Comparison of ENCODE assay signal across 17 cellular contexts in genomic region chr4:58301384-58301783, GRCh38.
DNase-seq lines count a peak whose midpoint lies in the region; ATAC-seq and TF ChIP-seq lines count a peak whose summit lies in the region.
"Had no signal": no experiment of that assay in that cellular context is flagged by ENCODE, and none has a peak within 500 bp of the region (broad histone marks: within the 10 kb centered on the region; RNA-seq: fewer than 3 reads in every experiment).

No MANE protein-coding gene starts in this region.

- H3K23ac ChIP-seq in neuronal stem cell (ENCODE audit: low read depth, low read length, poor library complexity) = no peak overlapping the region

- H3K4ac ChIP-seq in neuronal stem cell (ENCODE audit: low read length) = no peak overlapping the region

- no peak overlapping the region for H2BK15ac ChIP-seq in neuronal stem cell (ENCODE audit: low read length)

- H4K91ac ChIP-seq in neuronal stem cell (ENCODE audit: low read depth, low read length, poor library complexity) = no peak overlapping the region

- H3K36me3 Mint-ChIP-seq in activated CD8-positive, alpha-beta T cell treated with anti-CD3 and anti-CD28 coated beads for 36 hours (ENCODE audit: low read depth) = no peaks in the 10 kb centered on the region
- H3K36me3 Mint-ChIP-seq: naive thymus-derived CD4-positive, alpha-beta T cell had no signal

- no peaks in the 10 kb centered on the region for H3K9me2 ChIP-seq in hepatocyte (replicated peaks; ENCODE audit: insufficient read depth)

- H2BK12ac ChIP-seq in neuronal stem cell (ENCODE audit: low read length) = no peak overlapping the region

- H3K27ac ChIP-seq in hepatocyte (no peak overlapping the region), neuronal stem cell (replicated peaks; ENCODE audit: low read length) (no peak overlapping the region)
- H3K27ac ChIP-seq: HL-60 had no signal

- H3K9me3 Mint-ChIP-seq in activated CD8-positive, alpha-beta T cell treated with anti-CD3 and anti-CD28 coated beads for 36 hours = peaks cover 6% of the 10 kb centered on the region

- no peak overlapping the region for H2BK5ac ChIP-seq in neuronal stem cell (ENCODE audit: low read length)

- TF ChIP-seq CTCF in astrocyte of the cerebellum (IDR thresholded peaks at IDR 0.05; ENCODE audit: low read depth, low read length, missing control alignments) = no peak
- TF ChIP-seq CTCF in hepatocyte (IDR thresholded peaks at IDR 0.05; ENCODE audit: poor library complexity) = no peak
- TF ChIP-seq CTCF in activated CD8-positive, alpha-beta T cell treated with anti-CD3 and anti-CD28 coated beads for 36 hours (IDR thresholded peaks at IDR 0.05) = no peak

- H3K4me3 ChIP-seq in astrocyte of the cerebellum (ENCODE audit: low read depth, low read length) (no peak overlapping the region), hepatocyte (no peak overlapping the region), neuronal stem cell (ENCODE audit: low read length in 2 of 2) (no peak overlapping the region)

- H3K14ac ChIP-seq in neuronal stem cell (ENCODE audit: low read length) = no peak overlapping the region

- no peak overlapping the region for H3K4me3 Mint-ChIP-seq in activated CD8-positive, alpha-beta T cell treated with anti-CD3 and anti-CD28 coated beads for 36 hours
- H3K4me3 Mint-ChIP-seq: activated naive CD4-positive, alpha-beta T cell treated with anti-CD3 and anti-CD28 coated beads for 36 hours; B cell; naive thymus-derived CD4-positive, alpha-beta T cell; T-helper 2 cell treated with Interferon-gamma antibody and Interleukin-4, amounts not matched to agents 5 μg/mL and 100 μg/mL, for 36 hours had no signal

- no peak overlapping the region for H3K27ac Mint-ChIP-seq in activated CD8-positive, alpha-beta T cell treated with anti-CD3 and anti-CD28 coated beads for 36 hours
- H3K27ac Mint-ChIP-seq: activated naive CD4-positive, alpha-beta T cell treated with anti-CD3 and anti-CD28 coated beads for 36 hours; B cell; naive thymus-derived CD4-positive, alpha-beta T cell; T-helper 2 cell treated with Interferon-gamma antibody and Interleukin-4, amounts not matched to agents 5 μg/mL and 100 μg/mL, for 36 hours had no signal

- POLR2A ChIA-PET in activated CD8-positive, alpha-beta T cell treated with anti-CD3 and anti-CD28 coated beads for 36 hours (lab: Charles Lee) = no interaction called here

- H2AFZ ChIP-seq in hepatocyte = peak overlapping the region; percentile 3
- peak overlapping the region; percentile 20 for H2AFZ ChIP-seq in neuronal stem cell (ENCODE audit: low read length)

- intact Hi-C loops in activated CD8-positive, alpha-beta T cell treated with anti-CD3 and anti-CD28 coated beads for 36 hours (cut with micrococcal nuclease) = no loop called here

- H3K36me3 ChIP-seq in hepatocyte (replicated peaks; ENCODE audit: insufficient read depth, low read depth) = no peaks in the 10 kb centered on the region
- H3K36me3 ChIP-seq in neuronal stem cell (replicated peaks in 1 of 2; ENCODE audit: control insufficient read depth in 2 of 2, insufficient read depth in 2 of 2, low read length in 2 of 2) = no peaks in the 10 kb centered on the region

- in situ Hi-C loops in astrocyte of the cerebellum (cut with HindIII; ENCODE audit: low sequenced_read_pairs) = no loop called here

- H4K8ac ChIP-seq in neuronal stem cell (ENCODE audit: low read depth, low read length) = no peak overlapping the region

- no peaks in the 10 kb centered on the region for H3K79me2 ChIP-seq in hepatocyte

- DNase-seq in HT-29 (ENCODE audit: low spot score) (peak; percentile 63), astrocyte of the cerebellum (ENCODE audit: low read depth) (peak; percentile 1), hepatocyte (ENCODE audit: low spot score) (peak; percentile 20), neuronal stem cell (ENCODE audit: low spot score) (peak; percentile 33), epidermal melanocyte (ENCODE audit: insufficient read length, low spot score) (no peak), ureter (ENCODE audit: low spot score) (no peak), ecto neural progenitor cell (ENCODE audit: low spot score) (no peak)
- no peak for DNase-seq in activated CD8-positive, alpha-beta T cell treated with anti-CD3 and anti-CD28 coated beads for 36 hours
- DNase-seq: activated naive CD4-positive, alpha-beta T cell treated with anti-CD3 and anti-CD28 coated beads for 36 hours; caudate nucleus; Karpas-422; naive thymus-derived CD4-positive, alpha-beta T cell; NCI-H1417 treated with DMSO at 0.1 percent for 48 hours; SIG-M5 had no signal

- H4K20me1 ChIP-seq in hepatocyte (ENCODE audit: insufficient read depth, poor library complexity, severe bottlenecking) = no peaks in the 10 kb centered on the region

- 0% methylated on average over 1 of the region's 1 CpG for WGBS in hepatocyte (ENCODE audit: low lambda C conversion rate, missing lambda C conversion rate)
- WGBS in neuronal stem cell (ENCODE audit: extremely low coverage in 2 of 2, insufficient read length in 2 of 2, insufficient replicate concordance in 1 of 2), 2 donors = no CpG with 5 or more reads among the region's 1 CpG

- no peaks in the 10 kb centered on the region for H3K79me1 ChIP-seq in neuronal stem cell (ENCODE audit: low read depth, low read length)

- peaks cover 6% of the 10 kb centered on the region for H3K4me1 ChIP-seq in hepatocyte (ENCODE audit: insufficient read depth)
- no peaks in the 10 kb centered on the region for H3K4me1 ChIP-seq in neuronal stem cell (ENCODE audit: control insufficient read depth in 2 of 2, insufficient read depth in 1 of 2, low read depth in 1 of 2, low read length in 2 of 2)

- CTCF ChIA-PET in activated CD8-positive, alpha-beta T cell treated with anti-CD3 and anti-CD28 coated beads for 36 hours (lab: Charles Lee) = no interaction called here

- H3K4me1 Mint-ChIP-seq in activated CD8-positive, alpha-beta T cell treated with anti-CD3 and anti-CD28 coated beads for 36 hours (ENCODE audit: low read depth) = no peaks in the 10 kb centered on the region
- H3K4me1 Mint-ChIP-seq: B cell; naive thymus-derived CD4-positive, alpha-beta T cell had no signal

- no peak for ATAC-seq in activated CD8-positive, alpha-beta T cell treated with anti-CD3 and anti-CD28 coated beads for 36 hours
- ATAC-seq: naive thymus-derived CD4-positive, alpha-beta T cell had no signal

- H3K4me2 ChIP-seq in hepatocyte = no peak overlapping the region
- H3K4me2 ChIP-seq in neuronal stem cell (ENCODE audit: insufficient read depth, low read length, poor library complexity, severe bottlenecking) = no peak overlapping the region

- no peaks in the 10 kb centered on the region for H3K9me3 ChIP-seq in hepatocyte (ENCODE audit: low read depth)
- H3K9me3 ChIP-seq in neuronal stem cell (replicated peaks in 1 of 2; ENCODE audit: control insufficient read depth in 2 of 2, insufficient read depth in 1 of 2, low read depth in 1 of 2, low read length in 2 of 2) = no peaks in the 10 kb centered on the region

- H3K27me3 Mint-ChIP-seq in activated CD8-positive, alpha-beta T cell treated with anti-CD3 and anti-CD28 coated beads for 36 hours = no peaks in the 10 kb centered on the region
- H3K27me3 Mint-ChIP-seq: B cell; naive thymus-derived CD4-positive, alpha-beta T cell had no signal

- no peak overlapping the region for H2BK120ac ChIP-seq in neuronal stem cell (ENCODE audit: low read depth, low read length)

- H2AK5ac ChIP-seq in neuronal stem cell (ENCODE audit: low read depth, low read length) = no peak overlapping the region

- H3K18ac ChIP-seq in neuronal stem cell (ENCODE audit: low read length) = no peak overlapping the region

- H3K9ac ChIP-seq in neuronal stem cell (ENCODE audit: low read depth, low read length, poor library complexity) = no peak overlapping the region

- H3K27me3 ChIP-seq in hepatocyte (no peaks in the 10 kb centered on the region), neuronal stem cell (ENCODE audit: control insufficient read depth in 3 of 3, insufficient read depth in 3 of 3, low read depth in 1 of 3, low read length in 3 of 3) (no peaks in the 10 kb centered on the region)

Comparison
In these comparisons a context has a peak if more than half of its experiments do, and no peak if none do; other contexts are left out.
1. DNase-seq: peak in HT-29 (single experiment), astrocyte of the cerebellum (single experiment), hepatocyte (single experiment) and neuronal stem cell (single experiment); none in activated CD8-positive, alpha-beta T cell treated with anti-CD3 and anti-CD28 coated beads for 36 hours (single experiment), epidermal melanocyte (single experiment), ureter (single experiment) and ecto neural progenitor cell (single experiment).